8 cellular contexts compared by ENCODE assay signal in genomic region chr1:100896481-100896982, GRCh38. TPM values are rescaled to one million over a fixed set of nuclear protein-coding genes. Genes with fewer than 3 reads are reported as not detected.
DNase-seq lines count a peak whose midpoint lies in the region; ATAC-seq and TF ChIP-seq lines count a peak whose summit lies in the region.

No MANE protein-coding gene starts in this region.

- H3K27ac ChIP-seq in C4-2B (peak overlapping the region; percentile 85), esophagus muscularis mucosa (replicated peaks in 1 of 4) (peak overlapping the region; percentile 92 to 95 (median 94)), neural progenitor cell (no peak overlapping the region), thoracic aorta (peak overlapping the region; percentile 91 to 93)

- peak overlapping the region; percentile 93 for H3K4me2 ChIP-seq in neural progenitor cell

- intact Hi-C loops in esophagus muscularis mucosa (cut with DNase I) = no loop called here

- peaks cover 24% of the 10 kb centered on the region for H3K36me3 Mint-ChIP-seq in neural progenitor cell

- no peak for TF ChIP-seq CTCF in C4-2B (conservative IDR thresholded peaks at IDR 0.05)
- TF ChIP-seq CTCF in esophagus muscularis mucosa (IDR thresholded peaks at IDR 0.05) = no peak
- no peak for TF ChIP-seq CTCF in neural progenitor cell (IDR thresholded peaks at IDR 0.05)
- TF ChIP-seq CTCF in thoracic aorta (IDR thresholded peaks at IDR 0.05) = no peak

- H3K4me1 Mint-ChIP-seq in neural progenitor cell = peaks cover 30% of the 10 kb centered on the region

- peak overlapping the region; percentile 63 to 91 (median 86) for H3K4me3 ChIP-seq in esophagus muscularis mucosa
- peak overlapping the region; percentile 78 for H3K4me3 ChIP-seq in neural progenitor cell
- H3K4me3 ChIP-seq in thoracic aorta = peak overlapping the region; percentile 98

- peaks cover 4% of the 10 kb centered on the region for H3K27me3 Mint-ChIP-seq in neural progenitor cell (ENCODE audit: insufficient read depth, low read depth)

- peaks cover 64% of the 10 kb centered on the region for H3K79me2 ChIP-seq in neural progenitor cell (ENCODE audit: low read depth)

- H3K9me3 ChIP-seq in esophagus muscularis mucosa (no peaks in the 10 kb centered on the region), neural progenitor cell (ENCODE audit: low read depth) (no peaks in the 10 kb centered on the region), thoracic aorta (no peaks in the 10 kb centered on the region)

- no peak for TF ChIP-seq EP300 in esophagus muscularis mucosa (IDR thresholded peaks at IDR 0.05)

- TF ChIP-seq POLR2A in esophagus muscularis mucosa (IDR thresholded peaks at IDR 0.05; ENCODE audit: low read depth) = no peak

- peak; percentile 33 for ATAC-seq in GM19035 (IDR thresholded peaks at IDR 0.05; ENCODE audit: unreplicated experiment)
- ATAC-seq in HG03175 (IDR thresholded peaks at IDR 0.05; ENCODE audit: unreplicated experiment) = peak; percentile 53
- ATAC-seq in thoracic aorta (ENCODE audit: insufficient number of reproducible peaks, low FRiP score, low read depth) = peak; percentile 11

- WGBS in esophagus muscularis mucosa = 0% methylated on average over 12 of the region's 12 CpGs

- peak overlapping the region; percentile 100 for H3K4me3 Mint-ChIP-seq in neural progenitor cell

- H3K27me3 ChIP-seq in esophagus muscularis mucosa (no peaks in the 10 kb centered on the region), neural progenitor cell (no peaks in the 10 kb centered on the region), thoracic aorta (replicated peaks; ENCODE audit: insufficient read depth) (no peaks in the 10 kb centered on the region)

- peaks cover 3% of the 10 kb centered on the region for H4K20me1 ChIP-seq in neural progenitor cell (ENCODE audit: low read depth)

- peaks cover 9% of the 10 kb centered on the region for H3K9me3 Mint-ChIP-seq in neural progenitor cell

- H2AFZ ChIP-seq in neural progenitor cell (replicated peaks) = peak overlapping the region; percentile 97

- H3K4me1 ChIP-seq in esophagus muscularis mucosa (peaks cover 11 to 48% (median 47%) of the 10 kb centered on the region in 4 donors), neural progenitor cell (peaks cover 11% of the 10 kb centered on the region), thoracic aorta (ENCODE audit: control insufficient read depth in 1 of 2, low read depth in 2 of 2) (peaks cover 24 to 28% of the 10 kb centered on the region in 2 donors)

- peaks cover 0 to 28% (median 16%) of the 10 kb centered on the region in 4 donors for H3K36me3 ChIP-seq in esophagus muscularis mucosa
- H3K36me3 ChIP-seq in neural progenitor cell = peaks cover 3% of the 10 kb centered on the region
- peaks cover 3% of the 10 kb centered on the region for H3K36me3 ChIP-seq in thoracic aorta

- H3K9ac ChIP-seq in neural progenitor cell = peak overlapping the region; percentile 66

- DNase-seq in NOMO-1 (lab: John Stamatoyannopoulos, UW; ENCODE audit: unreplicated experiment in 2 of 2) (peak; percentile 27 to 33), activated T-cell treated with anti-CD3 and anti-CD28 coated beads for 4 hours (peak; percentile 44), esophagus muscularis mucosa (ENCODE audit: extremely low spot score) (no peak), neural progenitor cell (ENCODE audit: low spot score) (peak; percentile 14), thoracic aorta (ENCODE audit: low spot score) (no peak)

- peaks cover 12% of the 10 kb centered on the region for H3F3A ChIP-seq in neural progenitor cell (ENCODE audit: low read depth)

- peak overlapping the region; percentile 95 for H3K27ac Mint-ChIP-seq in neural progenitor cell

RNA-seq across cellular contexts. Expression of gene SLC30A7, which starts 0.6 kb away (rescaled TPM):
- 10 to 100 TPM; 10.5 to 19.9 (median 13.6) TPM for total RNA-seq in esophagus muscularis mucosa
- total RNA-seq in neural progenitor cell (ENCODE audit: low replicate concordance) = 14.8 and 22.2 TPM in 2 replicates
- 10 to 100 TPM; 26.8 to 54.7 TPM for total RNA-seq in thoracic aorta

RNA-seq across cellular contexts. Expression of gene EXTL2, which starts 1.9 kb away (rescaled TPM):
- total RNA-seq in esophagus muscularis mucosa = 10 to 100 TPM; 14.5 to 21.6 (median 17.6) TPM
- 60.6 and 73.3 TPM in 2 replicates for total RNA-seq in neural progenitor cell (ENCODE audit: low replicate concordance)
- total RNA-seq in thoracic aorta = 10 to 100 TPM in 1 of 2 donors, 1 to 10 TPM in 1; 9.6 to 14.5 TPM

Comparison
In these comparisons a context has a peak if more than half of its experiments do, and no peak if none do; other contexts are left out.
1. DNase-seq: peak in NOMO-1 (2 of 2), activated T-cell treated with anti-CD3 and anti-CD28 coated beads for 4 hours (single experiment) and neural progenitor cell (single experiment); none in esophagus muscularis mucosa (single experiment) and thoracic aorta (single experiment).
2. Peak in every context shown above with its lines, with median percentiles within 50 percentile points of each other: ATAC-seq and H3K4me3 ChIP-seq.